Comparison of ENCODE assay signal across 1 cellular context in the genomic region with DNA sequence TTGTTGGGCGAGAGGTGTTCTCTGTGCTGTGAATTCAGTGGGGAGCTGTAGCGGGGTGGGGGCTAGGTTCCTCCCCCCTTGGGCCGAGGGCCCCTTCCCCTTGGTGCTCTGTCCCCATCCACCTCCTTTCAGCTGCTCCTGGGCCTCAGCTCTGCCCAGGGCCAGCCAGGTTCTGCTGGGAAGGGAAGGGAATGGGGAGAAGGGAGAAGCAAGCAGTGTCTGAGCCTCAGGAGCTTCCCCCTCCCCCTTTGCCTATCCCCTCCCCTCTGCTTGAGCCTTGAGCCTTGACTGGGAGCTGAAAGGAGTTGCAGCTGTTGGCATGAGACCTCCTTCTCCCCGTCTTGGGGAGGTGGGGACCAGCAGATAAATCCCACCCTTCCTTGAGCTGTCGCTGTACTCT.
TF ChIP-seq lines count a peak whose summit lies in the region.

No MANE protein-coding gene starts in this region.

TF ChIP-seq in IMR-90, 13 proteins besides CTCF, POLR2A, EP300 and RAD21:
- TF ChIP-seq CHD1 (IDR thresholded peaks at IDR 0.05; ENCODE audit: low read depth, low read length) (no peak), NFE2L2 (IDR thresholded peaks at IDR 0.05; ENCODE audit: low read depth, low read length) (no peak), BHLHE40 (IDR thresholded peaks at IDR 0.05; ENCODE audit: low read depth, low read length) (no peak)
- TF ChIP-seq, protein P1, sequence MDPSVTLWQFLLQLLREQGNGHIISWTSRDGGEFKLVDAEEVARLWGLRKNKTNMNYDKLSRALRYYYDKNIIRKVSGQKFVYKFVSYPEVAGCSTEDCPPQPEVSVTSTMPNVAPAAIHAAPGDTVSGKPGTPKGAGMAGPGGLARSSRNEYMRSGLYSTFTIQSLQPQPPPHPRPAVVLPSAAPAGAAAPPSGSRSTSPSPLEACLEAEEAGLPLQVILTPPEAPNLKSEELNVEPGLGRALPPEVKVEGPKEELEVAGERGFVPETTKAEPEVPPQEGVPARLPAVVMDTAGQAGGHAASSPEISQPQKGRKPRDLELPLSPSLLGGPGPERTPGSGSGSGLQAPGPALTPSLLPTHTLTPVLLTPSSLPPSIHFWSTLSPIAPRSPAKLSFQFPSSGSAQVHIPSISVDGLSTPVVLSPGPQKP (IDR thresholded peaks at IDR 0.05; ENCODE audit: borderline replicate concordance, low read depth, low read length) = no peak
- TF ChIP-seq, protein P2, sequence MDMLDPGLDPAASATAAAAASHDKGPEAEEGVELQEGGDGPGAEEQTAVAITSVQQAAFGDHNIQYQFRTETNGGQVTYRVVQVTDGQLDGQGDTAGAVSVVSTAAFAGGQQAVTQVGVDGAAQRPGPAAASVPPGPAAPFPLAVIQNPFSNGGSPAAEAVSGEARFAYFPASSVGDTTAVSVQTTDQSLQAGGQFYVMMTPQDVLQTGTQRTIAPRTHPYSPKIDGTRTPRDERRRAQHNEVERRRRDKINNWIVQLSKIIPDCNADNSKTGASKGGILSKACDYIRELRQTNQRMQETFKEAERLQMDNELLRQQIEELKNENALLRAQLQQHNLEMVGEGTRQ (IDR thresholded peaks at IDR 0.05; ENCODE audit: low read depth, low read length) = no peak
